Comparison of ENCODE assay signal across 19 cellular contexts in genomic region chr2:200364142-200364541, GRCh38.
"Had no signal": no experiment of that assay in that cellular context is flagged by ENCODE, and none has a peak within 500 bp of the region (broad histone marks: within the 10 kb centered on the region; RNA-seq: fewer than 3 reads in every experiment).

No MANE protein-coding gene starts in this region.

- H3K36me3 ChIP-seq: lower lobe of right lung, neural progenitor cell, ovary, thyroid gland, uterus had no signal

- H3K4me2 ChIP-seq: neural progenitor cell had no signal

- H3K9me3 ChIP-seq: lower lobe of right lung, ovary, thyroid gland, uterus had no signal

- FAIRE-seq: colon, frontal cortex, keratinocyte had no signal

- H3K4me3 ChIP-seq: lower lobe of right lung, neural progenitor cell, ovary, thyroid gland, uterus had no signal

- H3K27ac ChIP-seq: lower lobe of right lung, neural progenitor cell, ovary had no signal

- H3K4me1 ChIP-seq: uterus had no signal

- H3K9ac ChIP-seq: neural progenitor cell had no signal

- H2AFZ ChIP-seq: neural progenitor cell had no signal

- H3K27me3 ChIP-seq: neural progenitor cell, ovary, thyroid gland, uterus had no signal

- DNase-seq: activated CD4-positive, alpha-beta memory T cell treated with anti-CD3 and anti-CD28 coated beads, Interleukin-2, amount 10 ng/mL, durations not matched to agents 7 days and 5 days; activated CD4-positive, alpha-beta T cell treated with anti-CD3 and anti-CD28 coated beads for 48 hours; activated CD4-positive, CD25-positive, alpha-beta regulatory T cell; activated CD8-positive, alpha-beta memory T cell treated with anti-CD3 and anti-CD28 coated beads, Interleukin-2, amount 10 ng/mL, durations not matched to agents 7 days and 5 days; caudate nucleus; hypothalamus; lower lobe of right lung; midbrain; ovary; stimulated activated CD4-positive, alpha-beta T cell treated with anti-CD3 and anti-CD28 coated beads, Interleukin-12 subunit alpha, Interleukin-12 subunit beta, amount 100 ng/mL, for 4 hours; stimulated activated CD4-positive, alpha-beta T cell treated with anti-CD3 and anti-CD28 coated beads, Interleukin-1b, Interleukin-23, amount 100 ng/mL, for 48 hours; stimulated activated naive CD4-positive, alpha-beta T cell treated with Interleukin-2 at 50 U/mL for 16 hours; T-cell; uterus had no signal

- ATAC-seq: activated CD8-positive, alpha-beta memory T cell treated with anti-CD3 and anti-CD28 coated beads, Interleukin-2, amount 10 ng/mL, durations not matched to agents 7 days and 5 days; T-cell had no signal
